ENCODE assay signal across 1 cellular context in genomic region chr2:169036717-169037450, GRCh38.
TF ChIP-seq lines count a peak whose summit lies in the region.

No MANE protein-coding gene starts in this region.

TF ChIP-seq in HepG2, 621 proteins besides CTCF, POLR2A, EP300 and RAD21 (continued from another document):
- TF ChIP-seq E2F1 (CRISPR knock-in tag; IDR thresholded peaks at IDR 0.05) (no peak), ZNF383 (CRISPR knock-in tag; IDR thresholded peaks at IDR 0.05; ENCODE audit: borderline replicate concordance) (no peak), ZNF83 (CRISPR knock-in tag; IDR thresholded peaks at IDR 0.05; ENCODE audit: borderline replicate concordance) (no peak), ZNF350 (CRISPR knock-in tag; IDR thresholded peaks at IDR 0.05; ENCODE audit: borderline replicate concordance, low read depth) (no peak), DBP (CRISPR knock-in tag; IDR thresholded peaks at IDR 0.05; ENCODE audit: not compliant biosample characterization) (no peak), ZNF770 (CRISPR knock-in tag; IDR thresholded peaks at IDR 0.05) (no peak), NFYB (CRISPR knock-in tag; IDR thresholded peaks at IDR 0.05) (no peak), ZNF746 (CRISPR knock-in tag; IDR thresholded peaks at IDR 0.05) (no peak), ZBTB43 (CRISPR knock-in tag; conservative IDR thresholded peaks at IDR 0.05) (no peak), CSRNP2 (CRISPR knock-in tag; conservative IDR thresholded peaks at IDR 0.05; ENCODE audit: low read depth) (no peak), KAT8 (CRISPR knock-in tag; IDR thresholded peaks at IDR 0.05) (no peak), ZNF614 (CRISPR knock-in tag; IDR thresholded peaks at IDR 0.05; ENCODE audit: borderline replicate concordance) (no peak), ZNF180 (CRISPR knock-in tag; IDR thresholded peaks at IDR 0.05; ENCODE audit: borderline replicate concordance, low read depth) (no peak), FOXK2 (IDR thresholded peaks at IDR 0.05) (no peak), BRD4 (CRISPR knock-in tag; IDR thresholded peaks at IDR 0.05) (no peak)
TF ChIP-seq in HepG2: peak in this region for 0.
